2 cellular contexts compared by ENCODE assay signal in the genomic region with DNA sequence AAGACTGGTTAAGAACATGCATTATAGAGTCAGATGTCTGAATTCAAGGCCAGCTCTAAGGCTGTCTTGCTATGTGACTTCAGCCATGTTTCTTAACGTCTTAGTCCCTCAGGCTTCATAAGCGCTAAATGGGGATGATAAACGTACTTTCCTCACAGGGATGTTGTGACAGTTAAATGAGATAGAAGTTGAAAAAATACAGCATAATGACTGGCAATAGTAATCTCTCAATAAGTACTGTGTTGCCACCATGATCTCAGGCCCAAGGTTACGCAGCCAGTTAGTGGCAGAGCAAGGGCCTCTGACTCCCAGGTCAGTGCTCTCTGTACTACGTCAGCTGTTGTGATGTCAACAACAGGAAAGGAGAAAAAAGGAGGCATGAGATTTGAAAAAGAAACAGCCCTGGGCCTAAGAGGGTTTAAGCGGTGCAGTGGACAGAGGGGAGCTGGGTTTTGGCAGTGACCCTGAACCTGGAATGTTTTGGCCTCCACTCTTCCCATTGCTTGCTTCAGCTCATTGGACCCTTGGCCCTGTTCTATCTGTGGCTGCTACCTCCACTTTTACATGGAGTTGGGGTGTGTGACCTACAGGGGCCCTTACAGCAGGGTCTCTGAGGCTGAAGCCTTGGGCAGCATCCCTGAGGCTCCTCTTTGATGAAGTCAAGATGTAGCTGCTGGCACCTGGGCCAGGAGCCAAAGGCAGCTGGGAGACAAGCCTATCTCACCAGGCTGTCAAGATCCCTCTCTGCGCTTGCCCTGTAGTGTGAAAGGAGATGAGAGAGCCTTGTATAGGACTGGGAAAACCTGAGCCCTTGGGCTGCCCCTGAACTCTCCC.
A peak's percentile ranks its signal among the peaks of the same experiment; 100 is the strongest.
TF ChIP-seq lines count a peak whose summit lies in the region.

No MANE protein-coding gene starts in this region.

TF ChIP-seq in liver, 16 proteins besides CTCF, POLR2A, EP300 and RAD21:
- TF ChIP-seq JUND (IDR thresholded peaks at IDR 0.05): no peak
- no peak for TF ChIP-seq SP1 (IDR thresholded peaks at IDR 0.05)
- peak; percentile 81 to 92 for TF ChIP-seq RXRA (IDR thresholded peaks at IDR 0.05)
TF ChIP-seq in liver: peak in this region for 1.

TF ChIP-seq in HepG2, 621 proteins besides CTCF, POLR2A, EP300 and RAD21:
- TF ChIP-seq GZF1 (CRISPR knock-in tag; IDR thresholded peaks at IDR 0.05) (no peak), HOXA7 (CRISPR knock-in tag; IDR thresholded peaks at IDR 0.05) (no peak), EZH2 (conservative IDR thresholded peaks at IDR 0.05; ENCODE audit: low read depth, low read length) (no peak), ZNF713 (CRISPR knock-in tag; IDR thresholded peaks at IDR 0.05) (no peak), CREB3 (CRISPR knock-in tag; IDR thresholded peaks at IDR 0.05) (no peak), SUZ12 (IDR thresholded peaks at IDR 0.05; ENCODE audit: low read depth, low read length) (no peak), ZNF737 (CRISPR knock-in tag; IDR thresholded peaks at IDR 0.05; ENCODE audit: borderline replicate concordance) (no peak), ONECUT2 (CRISPR knock-in tag; IDR thresholded peaks at IDR 0.05) (no peak), AHR (CRISPR knock-in tag; IDR thresholded peaks at IDR 0.05) (no peak), ZNF224 (CRISPR knock-in tag; IDR thresholded peaks at IDR 0.05) (no peak), ZFAT (CRISPR knock-in tag; conservative IDR thresholded peaks at IDR 0.05) (no peak), IRF2 (CRISPR knock-in tag; IDR thresholded peaks at IDR 0.05) (no peak), ASH2L (IDR thresholded peaks at IDR 0.05; ENCODE audit: insufficient read length, low read depth, low read length) (no peak), ZNF564 (CRISPR knock-in tag; IDR thresholded peaks at IDR 0.05) (no peak)
- TF ChIP-seq, protein P1, sequence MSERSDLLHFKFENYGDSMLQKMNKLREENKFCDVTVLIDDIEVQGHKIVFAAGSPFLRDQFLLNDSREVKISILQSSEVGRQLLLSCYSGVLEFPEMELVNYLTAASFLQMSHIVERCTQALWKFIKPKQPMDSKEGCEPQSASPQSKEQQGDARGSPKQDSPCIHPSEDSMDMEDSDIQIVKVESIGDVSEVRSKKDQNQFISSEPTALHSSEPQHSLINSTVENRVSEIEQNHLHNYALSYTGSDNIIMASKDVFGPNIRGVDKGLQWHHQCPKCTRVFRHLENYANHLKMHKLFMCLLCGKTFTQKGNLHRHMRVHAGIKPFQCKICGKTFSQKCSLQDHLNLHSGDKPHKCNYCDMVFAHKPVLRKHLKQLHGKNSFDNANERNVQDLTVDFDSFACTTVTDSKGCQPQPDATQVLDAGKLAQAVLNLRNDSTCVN (CRISPR knock-in tag; IDR thresholded peaks at IDR 0.05; ENCODE audit: borderline replicate concordance): no peak
